In the genomic region with DNA sequence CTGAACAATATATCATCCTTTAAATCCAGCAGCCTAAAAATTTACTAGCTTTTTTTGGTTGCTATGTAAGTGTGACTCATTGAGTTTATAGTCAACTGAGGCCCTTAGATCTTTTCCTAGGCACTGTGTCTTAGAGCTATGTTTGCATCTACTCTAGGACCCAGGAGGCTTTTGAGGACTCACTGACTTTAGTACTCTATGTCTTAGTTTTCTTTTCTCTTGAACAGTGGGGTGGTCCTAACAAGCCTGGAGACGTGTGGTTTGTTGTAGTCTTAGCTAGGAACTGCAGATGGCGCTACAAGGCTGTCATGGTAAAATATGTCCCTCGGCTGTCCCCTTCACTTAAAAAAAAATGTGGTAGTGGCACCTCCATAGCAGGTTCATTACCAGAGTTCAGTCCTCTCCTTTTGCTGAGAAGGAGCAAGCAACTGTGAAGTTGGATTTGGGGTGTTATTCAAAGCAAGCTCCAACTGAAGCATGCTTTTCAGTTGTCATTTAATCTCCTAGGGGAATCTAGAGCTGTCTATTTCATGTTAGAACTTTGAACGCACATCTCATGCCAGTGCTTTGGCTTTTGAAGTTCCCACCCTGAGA, we compare ENCODE assay signal across 7 cellular contexts. TPM values are rescaled to one million over a fixed set of nuclear protein-coding genes. Genes with fewer than 3 reads are reported as not detected.
A peak's percentile ranks its signal among the peaks of the same experiment; 100 is the strongest.
DNase-seq lines count a peak whose midpoint lies in the region; TF ChIP-seq lines count a peak whose summit lies in the region.

No MANE protein-coding gene starts in this region.

- H3K9ac ChIP-seq in fibroblast of lung (ENCODE audit: insufficient read depth, low read length): no peak overlapping the region
- H3K9ac ChIP-seq in neural cell (ENCODE audit: low read length): no peak overlapping the region

- H3K36me3 ChIP-seq in GM06990 (ENCODE audit: control insufficient read depth, insufficient read depth, low read length) (no peaks in the 10 kb centered on the region), fibroblast of lung (ENCODE audit: control insufficient read depth, insufficient read depth, low read length) (no peaks in the 10 kb centered on the region), neural cell (ENCODE audit: insufficient read depth, low read length) (no peaks in the 10 kb centered on the region)

- TF ChIP-seq EP300 in neural cell (conservative IDR thresholded peaks at IDR 0.05; ENCODE audit: poor library complexity, severe bottlenecking): no peak

- no peak overlapping the region for H3K4me3 ChIP-seq in GM06990 (replicated peaks; ENCODE audit: low read depth, low read length)
- no peak overlapping the region for H3K4me3 ChIP-seq in HL-60 (replicated peaks; ENCODE audit: insufficient read depth, low read length)
- H3K4me3 ChIP-seq in fibroblast of lung (replicated peaks in 1 of 4; ENCODE audit: control extremely low read depth in 1 of 4, insufficient read depth in 1 of 4, low read depth in 3 of 4, low read length in 4 of 4): no peak overlapping the region
- H3K4me3 ChIP-seq in neural cell (ENCODE audit: low read length): no peak overlapping the region

- H3K9me3 ChIP-seq in fibroblast of lung (ENCODE audit: control insufficient read depth, insufficient read depth, low read depth, low read length) (no peaks in the 10 kb centered on the region), neural cell (ENCODE audit: low read length) (no peaks in the 10 kb centered on the region)

- TF ChIP-seq CTCF in GM06990 (IDR thresholded peaks at IDR 0.05; ENCODE audit: insufficient read depth, low read length, poor library complexity, severe bottlenecking) (peak; percentile 76), HL-60 (IDR thresholded peaks at IDR 0.05; ENCODE audit: insufficient read depth, low read length) (peak; percentile 68), fibroblast of lung (conservative IDR thresholded peaks at IDR 0.05 in 1 of 2, IDR thresholded peaks at IDR 0.05 in 1 of 2; ENCODE audit: low read depth in 1 of 2, low read length in 2 of 2) (peak; percentile 83 to 92), neural cell (IDR thresholded peaks at IDR 0.05; ENCODE audit: poor library complexity, severe bottlenecking) (peak; percentile 83)

- no peaks in the 10 kb centered on the region for H3F3A ChIP-seq in neural cell (ENCODE audit: insufficient read depth, low read length, poor library complexity, severe bottlenecking)

- TF ChIP-seq RAD21 in neural cell (conservative IDR thresholded peaks at IDR 0.05): peak; percentile 84

- DNase-seq in GM06990 (ENCODE audit: extremely low read depth, insufficient read length) (no peak), HL-60 (ENCODE audit: low read depth in 1 of 2, low spot score in 1 of 2) (peak; percentile 47 to 55), NCI-H748 (lab: John Stamatoyannopoulos, UW; ENCODE audit: unreplicated experiment) (peak; percentile 74), fibroblast of lung (ENCODE audit: low read depth in 2 of 2) (peak; percentile 42 to 81), cerebellar nuclear complex (lab: John Stamatoyannopoulos, UW) (no peak)
- DNase-seq in activated CD4-positive, alpha-beta memory T cell treated with anti-CD3 and anti-CD28 coated beads, Interleukin-2, amount 10 ng/mL, durations not matched to agents 7 days and 5 days: peak; percentile 60

- H3K27ac ChIP-seq in HL-60 (replicated peaks) (no peak overlapping the region), fibroblast of lung (ENCODE audit: insufficient read depth, low read length) (no peak overlapping the region), neural cell (ENCODE audit: low read length) (no peak overlapping the region)

- H3K4me1 ChIP-seq in fibroblast of lung (ENCODE audit: control insufficient read depth, extremely low read depth, insufficient read depth, low read length): no peaks in the 10 kb centered on the region

- H3K36me3 Mint-ChIP-seq in activated CD4-positive, alpha-beta memory T cell treated with anti-CD3 and anti-CD28 coated beads, Interleukin-2, amount 10 ng/mL, durations not matched to agents 7 days and 5 days (ENCODE audit: low read depth): no peaks in the 10 kb centered on the region

- no peaks in the 10 kb centered on the region for H3K9me3 Mint-ChIP-seq in activated CD4-positive, alpha-beta memory T cell treated with anti-CD3 and anti-CD28 coated beads, Interleukin-2, amount 10 ng/mL, durations not matched to agents 7 days and 5 days

- H3K27me3 ChIP-seq in GM06990 (replicated peaks; ENCODE audit: control insufficient read depth, insufficient read depth, low read length) (no peaks in the 10 kb centered on the region), HL-60 (ENCODE audit: insufficient read depth, poor library complexity, severe bottlenecking) (no peaks in the 10 kb centered on the region), fibroblast of lung (ENCODE audit: control insufficient read depth, insufficient read depth, low read length) (no peaks in the 10 kb centered on the region), neural cell (ENCODE audit: insufficient read depth, low read depth, low read length) (no peaks in the 10 kb centered on the region)

- peaks cover 3% of the 10 kb centered on the region for H3K4me1 Mint-ChIP-seq in activated CD4-positive, alpha-beta memory T cell treated with anti-CD3 and anti-CD28 coated beads, Interleukin-2, amount 10 ng/mL, durations not matched to agents 7 days and 5 days

- H3K79me2 ChIP-seq in fibroblast of lung (ENCODE audit: control insufficient read depth, insufficient read depth, low read length): no peaks in the 10 kb centered on the region
- H3K79me2 ChIP-seq in neural cell (replicated peaks; ENCODE audit: insufficient read depth, low read length): no peaks in the 10 kb centered on the region

- POLR2A ChIA-PET in activated CD4-positive, alpha-beta memory T cell treated with anti-CD3 and anti-CD28 coated beads, Interleukin-2, amount 10 ng/mL, durations not matched to agents 7 days and 5 days (lab: Charles Lee): interaction anchor here (0.9 to 3.0 kb wide), 8 partner anchors 8 to 278 kb away, joined by 3 to 29 read pairs (median 6); a partner anchor contains a TSS

- H2AFZ ChIP-seq in fibroblast of lung (ENCODE audit: low read length): no peak overlapping the region
- no peak overlapping the region for H2AFZ ChIP-seq in neural cell (ENCODE audit: low read depth, low read length)

- no peak overlapping the region for H3K27ac Mint-ChIP-seq in activated CD4-positive, alpha-beta memory T cell treated with anti-CD3 and anti-CD28 coated beads, Interleukin-2, amount 10 ng/mL, durations not matched to agents 7 days and 5 days

- H3K4me2 ChIP-seq in fibroblast of lung (ENCODE audit: extremely low read depth, insufficient read depth, low read length): no peak overlapping the region
- H3K4me2 ChIP-seq in neural cell (ENCODE audit: low read length): no peak overlapping the region

- H4K20me1 ChIP-seq in fibroblast of lung (ENCODE audit: control insufficient read depth, extremely low read depth, insufficient read depth, low read length) (no peaks in the 10 kb centered on the region), neural cell (ENCODE audit: insufficient read depth) (no peaks in the 10 kb centered on the region)

- H3K9me2 ChIP-seq in neural cell (ENCODE audit: insufficient read depth, low read length): no peaks in the 10 kb centered on the region

- CTCF ChIA-PET in activated CD4-positive, alpha-beta memory T cell treated with anti-CD3 and anti-CD28 coated beads, Interleukin-2, amount 10 ng/mL, durations not matched to agents 7 days and 5 days (lab: Charles Lee): interaction anchor here (0.6 to 4.5 kb wide), 61 partner anchors 10 to 353 kb away, joined by 3 to 237 read pairs (median 4); a partner anchor contains a TSS

- H3K4me3 Mint-ChIP-seq in activated CD4-positive, alpha-beta memory T cell treated with anti-CD3 and anti-CD28 coated beads, Interleukin-2, amount 10 ng/mL, durations not matched to agents 7 days and 5 days: no peak overlapping the region

- H3K27me3 Mint-ChIP-seq in activated CD4-positive, alpha-beta memory T cell treated with anti-CD3 and anti-CD28 coated beads, Interleukin-2, amount 10 ng/mL, durations not matched to agents 7 days and 5 days: peaks cover 35% of the 10 kb centered on the region

TF ChIP-seq in neural cell, 6 proteins besides CTCF, POLR2A, EP300 and RAD21 (continues in another document):
- TF ChIP-seq MXI1 (conservative IDR thresholded peaks at IDR 0.05; ENCODE audit: poor library complexity, severe bottlenecking) (no peak), EZH2 (IDR thresholded peaks at IDR 0.05; ENCODE audit: borderline replicate concordance, insufficient read depth, low read length, poor library complexity, severe bottlenecking) (no peak), SMC3 (conservative IDR thresholded peaks at IDR 0.05; ENCODE audit: poor library complexity) (peak; percentile 85)

RNA-seq across cellular contexts. Expression of a gene that starts 8.6 kb away (rescaled TPM):
- 10 to 100 TPM; 12.3 to 15.6 TPM for total RNA-seq in activated CD4-positive, alpha-beta memory T cell treated with anti-CD3 and anti-CD28 coated beads, Interleukin-2, amount 10 ng/mL, durations not matched to agents 7 days and 5 days
- 14.1 and 22.1 TPM in 2 replicates for total RNA-seq in fibroblast of lung
- polyA plus RNA-seq in fibroblast of lung (33.2 and 43.6 TPM in 2 replicates), neural cell (55.4 and 58.4 TPM in 2 replicates)
- 22.5 and 23.7 TPM in 2 replicates for polyA plus RNA-seq in fibroblast of lung (2012)
- polyA minus RNA-seq in fibroblast of lung (ENCODE audit: low replicate concordance) (41.3 and 84.8 TPM in 2 replicates), neural cell (68.4 and 85.8 TPM in 2 replicates)

RNA-seq across cellular contexts. Expression of a gene that starts 12.0 kb away (rescaled TPM):
- under 1 TPM in 1 of 2 experiments, not detected in 1; 0.05 TPM for total RNA-seq in activated CD4-positive, alpha-beta memory T cell treated with anti-CD3 and anti-CD28 coated beads, Interleukin-2, amount 10 ng/mL, durations not matched to agents 7 days and 5 days
- 4.6 and 4.8 TPM in 2 replicates for total RNA-seq in fibroblast of lung
- polyA plus RNA-seq in fibroblast of lung (2.4 and 5.7 TPM in 2 replicates), neural cell (0.54 and 1.1 TPM in 2 replicates)
- polyA plus RNA-seq in fibroblast of lung (2012): 2.5 and 4.6 TPM in 2 replicates
- polyA minus RNA-seq in fibroblast of lung (ENCODE audit: low replicate concordance) (2.1 and 8.0 TPM in 2 replicates), neural cell (0.46 and 0.49 TPM in 2 replicates)

RNA-seq across cellular contexts. Expression of a gene that starts 21.7 kb away (rescaled TPM):
- total RNA-seq in activated CD4-positive, alpha-beta memory T cell treated with anti-CD3 and anti-CD28 coated beads, Interleukin-2, amount 10 ng/mL, durations not matched to agents 7 days and 5 days: not detected
- total RNA-seq in fibroblast of lung: 0.17 TPM in 1 of 2 replicates, not detected in the other
- polyA plus RNA-seq in fibroblast of lung (0.10 TPM in 1 of 2 replicates, not detected in the other), neural cell (13.7 and 15.4 TPM in 2 replicates)
- polyA plus RNA-seq in fibroblast of lung (2012): 0.08 and 0.56 TPM in 2 replicates
- polyA minus RNA-seq in fibroblast of lung (ENCODE audit: low replicate concordance) (not detected in 2 replicates), neural cell (7.4 and 8.0 TPM in 2 replicates)

RNA-seq across cellular contexts. Expression of a gene that starts 35.6 kb away (rescaled TPM):
- 10 to 100 TPM; 75.1 to 79.5 TPM for total RNA-seq in activated CD4-positive, alpha-beta memory T cell treated with anti-CD3 and anti-CD28 coated beads, Interleukin-2, amount 10 ng/mL, durations not matched to agents 7 days and 5 days
- total RNA-seq in fibroblast of lung: 0.51 and 6.3 TPM in 2 replicates
- polyA plus RNA-seq in fibroblast of lung (4.8 and 22.4 TPM in 2 replicates), neural cell (0.26 and 1.3 TPM in 2 replicates)
- polyA plus RNA-seq in fibroblast of lung (2012): 8.0 and 26.6 TPM in 2 replicates
- polyA minus RNA-seq in fibroblast of lung (ENCODE audit: low replicate concordance) (20.1 and 62.8 TPM in 2 replicates), neural cell (1.9 TPM in 1 of 2 replicates, not detected in the other)

Comparison
In these comparisons a context has a peak if more than half of its experiments do, and no peak if none do; other contexts are left out.
1. DNase-seq: peak in HL-60 (2 of 2), NCI-H748 (single experiment), activated CD4-positive, alpha-beta memory T cell treated with anti-CD3 and anti-CD28 coated beads, Interleukin-2, amount 10 ng/mL, durations not matched to agents 7 days and 5 days (single experiment) and fibroblast of lung (2 of 2); none in GM06990 (single experiment) and cerebellar nuclear complex (0 of 2).
2. Peak in every context shown above with its lines, with median percentiles within 50 percentile points of each other: CTCF ChIP-seq.